9 cellular contexts compared by ENCODE assay signal in genomic region chr18:1585881-1586488, GRCh38.
DNase-seq lines count a peak whose midpoint lies in the region; ATAC-seq and TF ChIP-seq lines count a peak whose summit lies in the region.
"Had no signal": no experiment of that assay in that cellular context is flagged by ENCODE, and none has a peak within 500 bp of the region (broad histone marks: within the 10 kb centered on the region; RNA-seq: fewer than 3 reads in every experiment).

No MANE protein-coding gene starts in this region.

- no peak overlapping the region for H3K27ac Mint-ChIP-seq in activated CD8-positive, alpha-beta T cell treated with anti-CD3 and anti-CD28 coated beads for 36 hours
- H3K27ac Mint-ChIP-seq: T-helper 1 cell treated with Interleukin-12 subunit alpha and Interleukin-12 subunit beta and Interleukin-4 antibody, amounts not matched to agents 30 μg/mL and 1 μg/mL, for 36 hours had no signal

- TF ChIP-seq POLR2A in uterus (IDR thresholded peaks at IDR 0.05): no peak

- H3K4me3 ChIP-seq in H7 (ENCODE audit: insufficient read depth, low read depth, low read length): no peak overlapping the region
- H3K4me3 ChIP-seq in uterus: no peak overlapping the region

- ATAC-seq in activated CD8-positive, alpha-beta T cell treated with anti-CD3 and anti-CD28 coated beads for 36 hours: no peak

- H3K4me3 Mint-ChIP-seq in activated CD8-positive, alpha-beta T cell treated with anti-CD3 and anti-CD28 coated beads for 36 hours: no peak overlapping the region
- H3K4me3 Mint-ChIP-seq: T-helper 1 cell treated with Interleukin-12 subunit alpha and Interleukin-12 subunit beta and Interleukin-4 antibody, amounts not matched to agents 30 μg/mL and 1 μg/mL, for 36 hours had no signal

- POLR2A ChIA-PET in activated CD8-positive, alpha-beta T cell treated with anti-CD3 and anti-CD28 coated beads for 36 hours (lab: Charles Lee): no interaction called here

- no peaks in the 10 kb centered on the region for H3K4me1 Mint-ChIP-seq in activated CD8-positive, alpha-beta T cell treated with anti-CD3 and anti-CD28 coated beads for 36 hours (ENCODE audit: low read depth)

- TF ChIP-seq CTCF in activated CD8-positive, alpha-beta T cell treated with anti-CD3 and anti-CD28 coated beads for 36 hours (IDR thresholded peaks at IDR 0.05): peak; percentile 70
- TF ChIP-seq CTCF in uterus (IDR thresholded peaks at IDR 0.05): peak in 3 of 4 experiments; percentile 7 to 45 (median 45)

- no peaks in the 10 kb centered on the region for H3K36me3 Mint-ChIP-seq in activated CD8-positive, alpha-beta T cell treated with anti-CD3 and anti-CD28 coated beads for 36 hours (ENCODE audit: low read depth)

- CTCF ChIA-PET in activated CD8-positive, alpha-beta T cell treated with anti-CD3 and anti-CD28 coated beads for 36 hours (lab: Charles Lee): interaction anchor here (1.2 to 1.6 kb wide), 4 partner anchors 10 to 956 kb away, joined by 3 to 14 read pairs (median 6); no protein-coding TSS in a partner anchor

- peaks cover 5% of the 10 kb centered on the region for H3K27me3 Mint-ChIP-seq in activated CD8-positive, alpha-beta T cell treated with anti-CD3 and anti-CD28 coated beads for 36 hours

- no peak overlapping the region for H3K27ac ChIP-seq in uterus

- H3K9me3 ChIP-seq in uterus: no peaks in the 10 kb centered on the region

- H3K36me3 ChIP-seq in H7 (replicated peaks; ENCODE audit: control insufficient read depth, insufficient read depth, low read length) (no peaks in the 10 kb centered on the region), uterus (no peaks in the 10 kb centered on the region)

- H3K27me3 ChIP-seq in H7 (ENCODE audit: control insufficient read depth, insufficient read depth, low read length) (no peaks in the 10 kb centered on the region), uterus (no peaks in the 10 kb centered on the region)

- H3K4me1 ChIP-seq in uterus: no peaks in the 10 kb centered on the region

- H3K9me3 Mint-ChIP-seq in activated CD8-positive, alpha-beta T cell treated with anti-CD3 and anti-CD28 coated beads for 36 hours: no peaks in the 10 kb centered on the region
- H3K9me3 Mint-ChIP-seq: T-helper 1 cell treated with Interleukin-12 subunit alpha and Interleukin-12 subunit beta and Interleukin-4 antibody, amounts not matched to agents 30 μg/mL and 1 μg/mL, for 36 hours had no signal

- DNase-seq in ELR (ENCODE audit: low read depth) (peak; percentile 42), H7 (peak; percentile 7), NCI-H146 (lab: John Stamatoyannopoulos, UW) (peak; percentile 65), iPS-NIHi11 (ENCODE audit: low spot score) (peak; percentile 24), uterus (no peak), NCI-H128 (lab: John Stamatoyannopoulos, UW; ENCODE audit: unreplicated experiment) (no peak)
- DNase-seq in activated CD8-positive, alpha-beta T cell treated with anti-CD3 and anti-CD28 coated beads for 36 hours: no peak
- DNase-seq in activated T-cell treated with anti-CD3 and anti-CD28 coated beads, Interleukin-2, amount 50 U/mL, for 48 hours: no peak

- intact Hi-C loops in activated CD8-positive, alpha-beta T cell treated with anti-CD3 and anti-CD28 coated beads for 36 hours (cut with micrococcal nuclease): no loop called here
- intact Hi-C loops in uterus (cut with DNase I; ENCODE audit: low total_unique reads): no loop called here

Comparison
In these comparisons a context has a peak if more than half of its experiments do, and no peak if none do; other contexts are left out.
1. DNase-seq: peak in ELR (single experiment), H7 (single experiment), NCI-H146 (single experiment) and iPS-NIHi11 (single experiment); none in activated CD8-positive, alpha-beta T cell treated with anti-CD3 and anti-CD28 coated beads for 36 hours (single experiment), uterus (0 of 2), activated T-cell treated with anti-CD3 and anti-CD28 coated beads, Interleukin-2, amount 50 U/mL, for 48 hours (0 of 2) and NCI-H128 (single experiment).